In genomic region chr13:106678646-106679045, GRCh38 we compare ENCODE assay signal across 26 cellular contexts.
"Had no signal": no experiment of that assay in that cellular context is flagged by ENCODE, and none has a peak within 500 bp of the region (broad histone marks: within the 10 kb centered on the region; RNA-seq: fewer than 3 reads in every experiment).

No MANE protein-coding gene starts in this region.

- H3K36me3 ChIP-seq: esophagus squamous epithelium, gastrocnemius medialis, heart right ventricle, left lung, lower lobe of right lung had no signal

- H3K27ac ChIP-seq: coronary artery, dorsolateral prefrontal cortex, epithelial cell of prostate, esophagus squamous epithelium, gastrocnemius medialis, left lung, lower lobe of right lung had no signal

- H3K4me3 ChIP-seq: coronary artery, dorsolateral prefrontal cortex, esophagus squamous epithelium, gastrocnemius medialis, heart right ventricle, left lung, lower lobe of right lung had no signal

- DNase-seq: dermis blood vessel endothelial cell; dorsolateral prefrontal cortex; effector CD4-positive, alpha-beta T cell; effector memory CD4-positive, alpha-beta T cell; erythroblast; esophagus squamous epithelium; foreskin fibroblast; foreskin melanocyte; gastrocnemius medialis; glutamatergic neuron; head of caudate nucleus; heart right ventricle; hippocampal formation; left cardiac atrium; left lung; left ventricle myocardium superior; lower lobe of right lung; mesenchymal stem cell; midbrain; naive thymus-derived CD4-positive, alpha-beta T cell had no signal

- H3K27ac Mint-ChIP-seq: naive thymus-derived CD4-positive, alpha-beta T cell had no signal

- H3K36me3 Mint-ChIP-seq: naive thymus-derived CD4-positive, alpha-beta T cell had no signal

- H3K4me1 Mint-ChIP-seq: naive thymus-derived CD4-positive, alpha-beta T cell had no signal

- H3K27me3 ChIP-seq: dorsolateral prefrontal cortex, esophagus squamous epithelium, gastrocnemius medialis, heart right ventricle, left lung had no signal

- FAIRE-seq: colon, islet of Langerhans, keratinocyte had no signal

- H3K4me1 ChIP-seq: esophagus squamous epithelium, gastrocnemius medialis, left lung, lower lobe of right lung had no signal

- H3K9me3 ChIP-seq: esophagus squamous epithelium, gastrocnemius medialis, heart right ventricle, left lung, lower lobe of right lung had no signal

- H3K4me3 Mint-ChIP-seq: naive thymus-derived CD4-positive, alpha-beta T cell had no signal

- ATAC-seq: esophagus mucosa; gastrocnemius medialis; heart right ventricle; left cardiac atrium; left lung; left ventricle myocardium superior; naive thymus-derived CD4-positive, alpha-beta T cell had no signal
